Comparison of ENCODE assay signal across 18 cellular contexts in genomic region chr2:70691497-70691896, GRCh38.
"Had no signal": no experiment of that assay in that cellular context is flagged by ENCODE, and none has a peak within 500 bp of the region (broad histone marks: within the 10 kb centered on the region; RNA-seq: fewer than 3 reads in every experiment).

No MANE protein-coding gene starts in this region.

- H3K9me3 ChIP-seq: SJSA1 had no signal

- H3K4me3 ChIP-seq: SJSA1, SK-N-MC had no signal

- H3K27me3 ChIP-seq: SJSA1 had no signal

- DNase-seq: Karpas-422, KG1, MM.1S, NCI-H1092 treated with DMSO at 0.1 percent for 48 hours, NCI-H1436, NCI-H2029, NCI-H2081 treated with DMSO at 0.1 percent for 48 hours, NCI-H2171, NCI-H226, NCI-H446, NCI-H524 treated with DMSO at 0.1 percent for 48 hours, NCI-H69, NCI-H774, Right ventricle myocardium superior, RPMI8226, SIG-M5 had no signal

- H3K27ac ChIP-seq: SJSA1, SK-N-MC had no signal

- H3K36me3 ChIP-seq: SJSA1 had no signal
